Comparison of ENCODE assay signal across 22 cellular contexts in the genomic region with DNA sequence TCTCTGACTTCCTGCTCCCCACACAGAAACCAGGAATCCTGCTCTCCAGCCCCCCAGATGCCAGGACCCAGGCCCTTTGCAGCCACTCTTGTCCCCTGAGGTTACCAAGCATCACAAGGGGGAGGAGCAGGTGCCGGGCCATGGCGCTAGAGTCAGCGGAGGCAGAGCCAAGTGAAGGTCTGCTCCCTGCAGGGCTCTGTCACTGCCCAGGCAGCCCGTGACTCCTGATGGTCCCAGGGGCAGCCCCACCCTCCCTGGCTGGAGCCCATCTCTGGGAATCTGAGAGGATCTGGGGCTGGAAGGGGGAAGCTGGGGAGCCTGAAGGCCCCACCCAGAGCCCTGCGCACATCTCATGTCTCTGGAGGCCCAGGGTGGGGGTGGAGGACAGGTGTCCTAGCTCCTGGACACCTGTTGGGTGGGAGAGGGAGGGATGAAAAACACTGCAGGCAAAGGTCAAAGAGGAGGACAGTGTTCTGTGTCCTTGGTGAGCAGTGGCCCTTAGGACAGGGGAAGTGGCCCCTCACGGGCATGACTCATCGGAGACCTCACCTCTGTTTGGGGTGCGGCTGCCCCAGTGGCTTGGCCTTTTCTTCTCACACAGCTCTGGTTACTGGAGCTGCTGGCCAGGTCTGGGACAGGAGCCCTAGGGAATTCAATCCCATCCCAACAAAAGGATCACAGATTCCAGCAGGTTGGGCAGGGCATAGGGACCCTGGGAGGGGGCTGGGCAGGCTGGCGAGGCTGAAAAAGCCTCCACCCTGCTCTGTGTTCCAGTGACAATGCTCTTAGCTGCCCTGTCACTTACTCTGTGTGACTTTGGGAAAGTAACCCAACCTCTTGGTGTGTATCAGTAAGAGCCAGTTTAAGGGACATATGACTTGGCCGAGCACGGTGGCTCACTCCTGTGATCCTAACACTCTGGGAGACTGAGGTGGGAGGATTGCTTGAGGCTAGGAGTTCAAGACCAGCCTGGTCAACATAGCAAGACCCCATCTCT. TPM values are rescaled to one million over a fixed set of nuclear protein-coding genes. Genes with fewer than 3 reads are reported as not detected.
A peak's percentile ranks its signal among the peaks of the same experiment; 100 is the strongest.
DNase-seq lines count a peak whose midpoint lies in the region; ATAC-seq and TF ChIP-seq lines count a peak whose summit lies in the region.
"Had no signal": no experiment of that assay in that cellular context is flagged by ENCODE, and none has a peak within 500 bp of the region (broad histone marks: within the 10 kb centered on the region; RNA-seq: fewer than 3 reads in every experiment).

Gene PRSS36, minus strand, starts transcription at position 173 of the 997 bp plus-strand sequence. Its CDS starts 31 bp downstream, at position 142.

- H3K9me3 ChIP-seq in upper lobe of left lung = no peaks in the 10 kb centered on the region
- H3K9me3 ChIP-seq: ascending aorta, prostate gland had no signal

- H3K27me3 ChIP-seq in upper lobe of left lung = no peaks in the 10 kb centered on the region
- H3K27me3 ChIP-seq: ascending aorta had no signal

- peak within 1 kb of the TSS in 1 of 4 donors; percentile 69 for H3K27ac ChIP-seq in upper lobe of left lung
- H3K27ac ChIP-seq: ascending aorta, prostate gland had no signal

- H3K4me3 ChIP-seq in upper lobe of left lung = no peak within 1 kb of the TSS
- H3K4me3 ChIP-seq: ascending aorta, prostate gland had no signal

- no peak within 1 kb of the TSS for H3K4me3 Mint-ChIP-seq in activated CD4-positive, alpha-beta T cell treated with anti-CD3 and anti-CD28 coated beads, Interleukin-2, amount 10 ng/mL, durations not matched to agents 7 days and 5 days
- H3K4me3 Mint-ChIP-seq: nephron; T-helper 2 cell treated with Interferon-gamma antibody and Interleukin-4, amounts not matched to agents 5 μg/mL and 100 μg/mL, for 36 hours had no signal

- WGBS in upper lobe of left lung, 2 donors = 81 to 84% methylated on average over 10 of the region's 11 CpGs

- H3K36me3 Mint-ChIP-seq in activated CD4-positive, alpha-beta T cell treated with anti-CD3 and anti-CD28 coated beads, Interleukin-2, amount 10 ng/mL, durations not matched to agents 7 days and 5 days (ENCODE audit: low read depth) = no peaks in the 10 kb centered on the region

- ATAC-seq in left colon = peak; percentile 9
- ATAC-seq in upper lobe of left lung (ENCODE audit: low FRiP score in 2 of 2) = peak; percentile 16 to 32
- no peak for ATAC-seq in HG02981 (IDR thresholded peaks at IDR 0.05; ENCODE audit: unreplicated experiment)

- POLR2A ChIA-PET in activated CD4-positive, alpha-beta T cell treated with anti-CD3 and anti-CD28 coated beads, Interleukin-2, amount 10 ng/mL, durations not matched to agents 7 days and 5 days (lab: Charles Lee) = no interaction called here
- POLR2A ChIA-PET in HEK293T (lab: Yijun Ruan, JAX) = interaction anchor here (1.4 kb wide), 2 partner anchors 30 to 33 kb away, joined by 3 to 6 read pairs; partner anchors contain the start of genes FUS and KAT8

- no peaks in the 10 kb centered on the region for H3K36me3 ChIP-seq in upper lobe of left lung
- H3K36me3 ChIP-seq: ascending aorta, prostate gland had no signal

- peaks cover 12% of the 10 kb centered on the region for H3K27me3 Mint-ChIP-seq in activated CD4-positive, alpha-beta T cell treated with anti-CD3 and anti-CD28 coated beads, Interleukin-2, amount 10 ng/mL, durations not matched to agents 7 days and 5 days

- intact Hi-C loops in left colon (cut with DNase I, micrococcal nuclease) = loop anchor here in 1 of 2 donors (10.0 kb wide), 1 partner anchor 165 kb away; the partner anchor contains the start of gene HSD3B7

- peaks cover 0 to 12% (median 2%) of the 10 kb centered on the region in 4 donors for H3K4me1 ChIP-seq in upper lobe of left lung
- H3K4me1 ChIP-seq: ascending aorta, prostate gland had no signal

- TF ChIP-seq POLR2A in upper lobe of left lung (IDR thresholded peaks at IDR 0.05) = no peak

- TF ChIP-seq CTCF in upper lobe of left lung (IDR thresholded peaks at IDR 0.05) = no peak

- no peaks in the 10 kb centered on the region for H3K9me3 Mint-ChIP-seq in activated CD4-positive, alpha-beta T cell treated with anti-CD3 and anti-CD28 coated beads, Interleukin-2, amount 10 ng/mL, durations not matched to agents 7 days and 5 days
- H3K9me3 Mint-ChIP-seq: nephron; T-helper 2 cell treated with Interferon-gamma antibody and Interleukin-4, amounts not matched to agents 5 μg/mL and 100 μg/mL, for 36 hours had no signal

- no peak for TF ChIP-seq EP300 in upper lobe of left lung (IDR thresholded peaks at IDR 0.05)

- H3K4me1 Mint-ChIP-seq in activated CD4-positive, alpha-beta T cell treated with anti-CD3 and anti-CD28 coated beads, Interleukin-2, amount 10 ng/mL, durations not matched to agents 7 days and 5 days = peaks cover 15% of the 10 kb centered on the region
- H3K4me1 Mint-ChIP-seq: nephron had no signal

- H3K27ac Mint-ChIP-seq in activated CD4-positive, alpha-beta T cell treated with anti-CD3 and anti-CD28 coated beads, Interleukin-2, amount 10 ng/mL, durations not matched to agents 7 days and 5 days = peak within 1 kb of the TSS; percentile 22
- H3K27ac Mint-ChIP-seq: nephron; T-helper 2 cell treated with Interferon-gamma antibody and Interleukin-4, amounts not matched to agents 5 μg/mL and 100 μg/mL, for 36 hours had no signal

- CTCF ChIA-PET in activated CD4-positive, alpha-beta T cell treated with anti-CD3 and anti-CD28 coated beads, Interleukin-2, amount 10 ng/mL, durations not matched to agents 7 days and 5 days (lab: Charles Lee) = interaction anchor here (0.6 to 3.0 kb wide), 2 partner anchors 8 to 27 kb away, joined by 3 to 16 read pairs; no protein-coding TSS in a partner anchor
- CTCF ChIA-PET in HEK293T (lab: Yijun Ruan, JAX) = no interaction called here

- no peak for DNase-seq in activated CD4-positive, alpha-beta T cell treated with anti-CD3 and anti-CD28 coated beads, Interleukin-2, amount 10 ng/mL, durations not matched to agents 7 days and 5 days
- DNase-seq in activated CD4-positive, alpha-beta T cell treated with anti-CD3 and anti-CD28 coated beads for 4 hours = no peak
- peak; percentile 53 for DNase-seq in SW480 (ENCODE audit: low spot score)
- peak in 1 of 2 donors; percentile 15 for DNase-seq in left colon
- DNase-seq in upper lobe of left lung = peak; percentile 29 to 60
- DNase-seq in HEK293T (ENCODE audit: extremely low spot score) = no peak
- DNase-seq in activated CD8-positive, alpha-beta memory T cell treated with anti-CD3 and anti-CD28 coated beads, Interleukin-2, amount 50 U/mL, for 48 hours = no peak
- DNase-seq: activated CD4-positive, CD25-positive, alpha-beta regulatory T cell; activated naive CD4-positive, alpha-beta T cell treated with anti-CD3 and anti-CD28 coated beads, Interleukin-2, amount 50 U/mL, for 16 hours; activated T-cell treated with anti-CD3 and anti-CD28 coated beads, Interleukin-2, amount 50 U/mL, for 48 hours; C1 segment of cervical spinal cord; head of caudate nucleus; NCI-H1417; NCI-H2171 treated with DMSO at 0.1 percent for 48 hours; NCI-H82; OCI-M1; stimulated activated CD4-positive, alpha-beta T cell treated with anti-CD3 and anti-CD28 coated beads, Interleukin-4, amount 100 ng/mL, for 4 hours had no signal

TF ChIP-seq in HEK293T, 16 proteins besides CTCF, POLR2A, EP300 and RAD21:
- TF ChIP-seq ELF4 (IDR thresholded peaks at IDR 0.05) (no peak), PKNOX1 (IDR thresholded peaks at IDR 0.05) (no peak), FOXM1 (IDR thresholded peaks at IDR 0.05; ENCODE audit: borderline replicate concordance) (no peak), BHLHE40 (IDR thresholded peaks at IDR 0.05; ENCODE audit: borderline replicate concordance) (no peak)

RNA-seq across cellular contexts. Expression of gene PRSS36, which starts in this region (rescaled TPM):
- 1 to 10 TPM in 1 of 2 experiments, under 1 TPM in 1; 0.89 to 1.7 TPM for total RNA-seq in activated CD4-positive, alpha-beta T cell treated with anti-CD3 and anti-CD28 coated beads, Interleukin-2, amount 10 ng/mL, durations not matched to agents 7 days and 5 days
- total RNA-seq in left colon = 1 to 10 TPM; 8.1 to 9.7 TPM
- 10 to 100 TPM in 2 of 6 donors, 1 to 10 TPM in 4; 1.4 to 61.8 (median 5.6) TPM for total RNA-seq in upper lobe of left lung

Comparison
In these comparisons a context has a peak if more than half of its experiments do, and no peak if none do; other contexts are left out.
1. DNase-seq: peak in SW480 (single experiment) and upper lobe of left lung (2 of 2); none in activated CD4-positive, alpha-beta T cell treated with anti-CD3 and anti-CD28 coated beads, Interleukin-2, amount 10 ng/mL, durations not matched to agents 7 days and 5 days (single experiment), activated CD4-positive, alpha-beta T cell treated with anti-CD3 and anti-CD28 coated beads for 4 hours (0 of 2), HEK293T (single experiment) and activated CD8-positive, alpha-beta memory T cell treated with anti-CD3 and anti-CD28 coated beads, Interleukin-2, amount 50 U/mL, for 48 hours (single experiment).